8 cellular contexts compared by ENCODE assay signal in genomic region chr12:6869049-6870021, GRCh38. TPM values are rescaled to one million over a fixed set of nuclear protein-coding genes. Genes with fewer than 3 reads are reported as not detected.
A peak's percentile ranks its signal among the peaks of the same experiment; 100 is the strongest.
DNase-seq lines count a peak whose midpoint lies in the region; ATAC-seq and FAIRE-seq lines count a peak whose summit lies in the region.

No MANE protein-coding gene starts in this region.

- peaks cover 43 to 68% (median 56%) of the 10 kb centered on the region in 11 experiments for H4K20me1 ChIP-seq in BLaER1 treated with 17β-estradiol and CSF1 and Interleukin-3, amounts not matched to agents 10 nM and 100 nM

- peaks cover 54% of the 10 kb centered on the region for H3K36me3 Mint-ChIP-seq in activated CD8-positive, alpha-beta memory T cell treated with anti-CD3 and anti-CD28 coated beads, Interleukin-2, amount 10 ng/mL, durations not matched to agents 7 days and 5 days

- H3K4me1 ChIP-seq in BLaER1 treated with 17β-estradiol and CSF1 and Interleukin-3, amounts not matched to agents 10 nM and 100 nM = peaks cover 55 to 70% (median 59%) of the 10 kb centered on the region in 10 experiments
- H3K4me1 ChIP-seq in mucosa of rectum (ENCODE audit: control insufficient read depth in 2 of 2, insufficient read depth in 2 of 2, low read length in 2 of 2) = peaks cover 47 to 55% of the 10 kb centered on the region in 2 donors

- H3K36me3 ChIP-seq in BLaER1 treated with 17β-estradiol and CSF1 and Interleukin-3, amounts not matched to agents 10 nM and 100 nM = peaks cover 42 to 62% (median 51%) of the 10 kb centered on the region in 11 experiments
- peaks cover 25 to 27% of the 10 kb centered on the region in 2 donors for H3K36me3 ChIP-seq in mucosa of rectum (ENCODE audit: control insufficient read depth in 2 of 2, insufficient read depth in 2 of 2, low read length in 2 of 2)

- H3K4me3 Mint-ChIP-seq in activated CD8-positive, alpha-beta memory T cell treated with anti-CD3 and anti-CD28 coated beads, Interleukin-2, amount 10 ng/mL, durations not matched to agents 7 days and 5 days = peak overlapping the region; percentile 98

- DNase-seq in HTR-8/SVneo (ENCODE audit: insufficient read length, low spot score) = peak; percentile 83
- peak; percentile 83 for DNase-seq in NOMO-1 treated with DMSO at 0.1 percent for 48 hours (lab: John Stamatoyannopoulos, UW; ENCODE audit: unreplicated experiment)
- peak; percentile 91 for DNase-seq in activated CD8-positive, alpha-beta memory T cell treated with anti-CD3 and anti-CD28 coated beads, Interleukin-2, amount 10 ng/mL, durations not matched to agents 7 days and 5 days
- DNase-seq in epidermal melanocyte (ENCODE audit: insufficient read length, low spot score) = peak; percentile 81
- DNase-seq in stimulated activated CD8-positive, alpha-beta memory T cell treated with anti-CD3 and anti-CD28 coated beads, Interleukin-4, amount 100 ng/mL, for 1 hour (ENCODE audit: low read depth in 2 of 2, low spot score in 1 of 2) = peak; percentile 76 to 83

- H3K27ac Mint-ChIP-seq in activated CD8-positive, alpha-beta memory T cell treated with anti-CD3 and anti-CD28 coated beads, Interleukin-2, amount 10 ng/mL, durations not matched to agents 7 days and 5 days = peak overlapping the region; percentile 88

- H3K27ac ChIP-seq in BLaER1 treated with 17β-estradiol and CSF1 and Interleukin-3, amounts not matched to agents 10 nM and 100 nM = peak overlapping the region in 8 of 11 experiments; percentile 16 to 100 (median 98); a peak in 16 of 22 replicates
- H3K27ac ChIP-seq in mucosa of rectum (ENCODE audit: low read depth in 2 of 2, low read length in 2 of 2) = peak overlapping the region; percentile 32 to 95

- ATAC-seq in activated CD8-positive, alpha-beta memory T cell treated with anti-CD3 and anti-CD28 coated beads, Interleukin-2, amount 10 ng/mL, durations not matched to agents 7 days and 5 days = no peak
- ATAC-seq in HG03095 (IDR thresholded peaks at IDR 0.05; ENCODE audit: unreplicated experiment) = no peak

- H3K4me3 ChIP-seq in BLaER1 treated with 17β-estradiol and CSF1 and Interleukin-3, amounts not matched to agents 10 nM and 100 nM = peak overlapping the region; percentile 82 to 100 (median 99)
- H3K4me3 ChIP-seq in mucosa of rectum (ENCODE audit: low read length in 2 of 2) = peak overlapping the region; percentile 69 to 90

- peak; percentile 67 for FAIRE-seq in HTR-8/SVneo (lab: Jason Lieb, UNC)

- H3K9ac ChIP-seq in BLaER1 treated with 17β-estradiol and CSF1 and Interleukin-3, amounts not matched to agents 10 nM and 100 nM = peak overlapping the region; percentile 90 to 100 (median 99)
- peak overlapping the region; percentile 32 to 96 for H3K9ac ChIP-seq in mucosa of rectum (ENCODE audit: low read depth in 1 of 2, low read length in 2 of 2)

- no peaks in the 10 kb centered on the region for H3K9me3 Mint-ChIP-seq in activated CD8-positive, alpha-beta memory T cell treated with anti-CD3 and anti-CD28 coated beads, Interleukin-2, amount 10 ng/mL, durations not matched to agents 7 days and 5 days (ENCODE audit: low read depth)

- peaks cover 51% of the 10 kb centered on the region for H3K4me1 Mint-ChIP-seq in activated CD8-positive, alpha-beta memory T cell treated with anti-CD3 and anti-CD28 coated beads, Interleukin-2, amount 10 ng/mL, durations not matched to agents 7 days and 5 days

- CTCF ChIA-PET in activated CD8-positive, alpha-beta memory T cell treated with anti-CD3 and anti-CD28 coated beads, Interleukin-2, amount 10 ng/mL, durations not matched to agents 7 days and 5 days (lab: Charles Lee) = interaction anchor here (0.6 to 4.9 kb wide), 35 partner anchors 9 to 264 kb away, joined by 3 to 55 read pairs (median 5); partner anchors contain the start of genes C12orf57, C1RL, CDCA3 and COPS7A

- no peaks in the 10 kb centered on the region for H3K27me3 Mint-ChIP-seq in activated CD8-positive, alpha-beta memory T cell treated with anti-CD3 and anti-CD28 coated beads, Interleukin-2, amount 10 ng/mL, durations not matched to agents 7 days and 5 days

- H3K9me3 ChIP-seq in BLaER1 treated with 17β-estradiol and CSF1 and Interleukin-3, amounts not matched to agents 10 nM and 100 nM (replicated peaks in 1 of 11) = no peaks in the 10 kb centered on the region
- no peaks in the 10 kb centered on the region for H3K9me3 ChIP-seq in mucosa of rectum (ENCODE audit: control insufficient read depth in 2 of 2, low read length in 2 of 2)

- H3K27me3 ChIP-seq in BLaER1 treated with 17β-estradiol and CSF1 and Interleukin-3, amounts not matched to agents 10 nM and 100 nM = no peaks in the 10 kb centered on the region
- H3K27me3 ChIP-seq in mucosa of rectum (ENCODE audit: control insufficient read depth in 2 of 2, insufficient read depth in 2 of 2, low read length in 2 of 2) = no peaks in the 10 kb centered on the region

- H3K4me2 ChIP-seq in BLaER1 treated with 17β-estradiol and CSF1 and Interleukin-3, amounts not matched to agents 10 nM and 100 nM = peak overlapping the region; percentile 94 to 100 (median 99)

RNA-seq across cellular contexts. Expression of gene TPI1, which starts 2.0 kb away (rescaled TPM):
- total RNA-seq in activated CD8-positive, alpha-beta memory T cell treated with anti-CD3 and anti-CD28 coated beads, Interleukin-2, amount 10 ng/mL, durations not matched to agents 7 days and 5 days = 1,000 to 10,000 TPM; 1,086 to 1,277 TPM

RNA-seq across cellular contexts. Expression of gene SPSB2, which starts 3.8 kb away (rescaled TPM):
- 10 to 100 TPM; 10.5 to 14.4 TPM for total RNA-seq in activated CD8-positive, alpha-beta memory T cell treated with anti-CD3 and anti-CD28 coated beads, Interleukin-2, amount 10 ng/mL, durations not matched to agents 7 days and 5 days

RNA-seq across cellular contexts. Expression of gene USP5, which starts 17.4 kb away (rescaled TPM):
- total RNA-seq in activated CD8-positive, alpha-beta memory T cell treated with anti-CD3 and anti-CD28 coated beads, Interleukin-2, amount 10 ng/mL, durations not matched to agents 7 days and 5 days = 100 to 1,000 TPM in 1 of 2 experiments, 10 to 100 TPM in 1; 98.8 to 129 TPM

RNA-seq across cellular contexts. Expression of gene CDCA3, which starts 18.2 kb away (rescaled TPM):
- total RNA-seq in activated CD8-positive, alpha-beta memory T cell treated with anti-CD3 and anti-CD28 coated beads, Interleukin-2, amount 10 ng/mL, durations not matched to agents 7 days and 5 days = 100 to 1,000 TPM in 1 of 2 experiments, 10 to 100 TPM in 1; 89.1 to 125 TPM

RNA-seq across cellular contexts. Expression of gene GNB3, which starts 28.6 kb away (rescaled TPM):
- total RNA-seq in activated CD8-positive, alpha-beta memory T cell treated with anti-CD3 and anti-CD28 coated beads, Interleukin-2, amount 10 ng/mL, durations not matched to agents 7 days and 5 days = under 1 TPM in 1 of 2 experiments, not detected in 1; 0.12 TPM
